Comparison of ENCODE assay signal across 8 cellular contexts in the genomic region with DNA sequence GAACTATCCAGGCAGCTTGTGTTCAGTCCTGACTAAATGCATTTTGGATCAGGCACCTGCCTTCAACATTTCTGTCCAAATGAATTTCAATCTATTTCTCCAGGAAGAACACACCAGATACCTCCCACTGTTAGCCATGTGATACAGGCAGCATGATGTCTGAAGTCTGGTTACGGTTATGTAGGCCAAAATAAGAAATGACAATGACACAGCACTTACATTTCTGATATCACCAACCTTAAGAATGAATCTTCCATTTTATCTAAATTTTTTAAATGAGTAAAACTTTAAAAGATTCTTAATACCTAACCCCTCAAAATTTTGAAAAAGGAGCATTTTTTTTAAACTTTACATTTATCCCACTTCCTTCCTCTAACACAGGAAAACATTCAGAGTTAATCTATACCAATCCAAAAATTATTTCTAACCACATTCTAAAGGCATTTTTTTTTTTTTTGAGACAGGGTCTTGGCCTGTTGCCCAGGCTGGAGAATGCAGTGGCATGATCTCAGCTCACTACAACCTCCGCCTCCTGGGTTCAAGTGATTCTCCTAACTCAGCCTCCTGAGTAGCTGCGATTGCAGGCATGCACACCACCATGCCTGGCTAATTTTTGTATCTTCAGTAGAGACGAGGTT. TPM values are rescaled to one million over a fixed set of nuclear protein-coding genes. Genes with fewer than 3 reads are reported as not detected.
DNase-seq lines count a peak whose midpoint lies in the region; ATAC-seq and TF ChIP-seq lines count a peak whose summit lies in the region.

A gene with protein sequence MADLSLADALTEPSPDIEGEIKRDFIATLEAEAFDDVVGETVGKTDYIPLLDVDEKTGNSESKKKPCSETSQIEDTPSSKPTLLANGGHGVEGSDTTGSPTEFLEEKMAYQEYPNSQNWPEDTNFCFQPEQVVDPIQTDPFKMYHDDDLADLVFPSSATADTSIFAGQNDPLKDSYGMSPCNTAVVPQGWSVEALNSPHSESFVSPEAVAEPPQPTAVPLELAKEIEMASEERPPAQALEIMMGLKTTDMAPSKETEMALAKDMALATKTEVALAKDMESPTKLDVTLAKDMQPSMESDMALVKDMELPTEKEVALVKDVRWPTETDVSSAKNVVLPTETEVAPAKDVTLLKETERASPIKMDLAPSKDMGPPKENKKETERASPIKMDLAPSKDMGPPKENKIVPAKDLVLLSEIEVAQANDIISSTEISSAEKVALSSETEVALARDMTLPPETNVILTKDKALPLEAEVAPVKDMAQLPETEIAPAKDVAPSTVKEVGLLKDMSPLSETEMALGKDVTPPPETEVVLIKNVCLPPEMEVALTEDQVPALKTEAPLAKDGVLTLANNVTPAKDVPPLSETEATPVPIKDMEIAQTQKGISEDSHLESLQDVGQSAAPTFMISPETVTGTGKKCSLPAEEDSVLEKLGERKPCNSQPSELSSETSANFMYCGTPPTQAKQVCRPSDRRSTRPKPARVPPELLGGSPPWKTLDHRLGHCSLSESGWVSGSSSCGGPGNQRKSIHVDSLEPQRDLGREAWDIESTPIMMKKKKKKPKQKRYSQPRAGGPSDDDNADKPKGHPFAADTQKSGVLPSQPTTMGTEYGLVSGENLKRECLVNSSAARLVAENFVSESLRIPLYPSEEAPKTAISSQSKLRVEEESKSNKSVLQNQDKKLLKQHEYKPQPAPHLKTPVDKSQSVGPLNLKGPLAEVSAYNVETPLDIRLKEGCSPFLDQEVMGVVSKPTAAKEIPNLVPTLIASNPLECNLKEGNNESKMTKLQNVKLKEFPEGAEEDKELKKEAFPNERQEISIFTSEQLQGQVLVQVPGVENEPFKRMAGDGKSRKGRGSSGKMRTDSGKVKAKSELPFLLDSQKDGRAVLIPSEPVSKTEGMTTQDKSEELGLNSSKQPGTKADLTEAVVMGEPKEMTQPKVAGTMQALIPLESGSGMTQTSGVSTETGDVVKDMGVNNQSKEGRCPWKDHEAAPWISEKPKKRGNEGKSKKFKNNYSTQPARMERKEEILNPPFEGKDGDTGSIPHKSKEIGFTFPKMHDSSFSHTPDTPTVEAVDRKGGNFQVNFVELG (N-terminal part only) (minus strand): TSS at position 81 of the 638 bp plus-strand sequence. CDS start 17,556 bp downstream, outside the sequence.

- H3K79me2 ChIP-seq in hepatocyte, result peaks cover 80% of the 10 kb centered on the region

- no peaks in the 10 kb centered on the region for H3K9me3 Mint-ChIP-seq in stimulated activated naive B cell treated with anti-CD40 and anti-IgM and Interleukin-4, amounts not matched to agents 10 μg/mL and 1 μg/mL and 100 μg/mL, for 72 hours

- H2AFZ ChIP-seq in hepatocyte, result no peak within 1 kb of the TSS

- H4K20me1 ChIP-seq in hepatocyte (ENCODE audit: insufficient read depth, poor library complexity, severe bottlenecking), result peaks cover 25% of the 10 kb centered on the region

- no peak for TF ChIP-seq POLR2A in adrenal gland (IDR thresholded peaks at IDR 0.05)

- H3K4me2 ChIP-seq in hepatocyte, result peak within 1 kb of the TSS; percentile 52

- no peaks in the 10 kb centered on the region for H3K27me3 ChIP-seq in adrenal gland
- H3K27me3 ChIP-seq in hepatocyte, result no peaks in the 10 kb centered on the region

- intact Hi-C loops in adrenal gland (cut with DNase I), result no loop called here

- peaks cover 28 to 44% of the 10 kb centered on the region in 2 donors for H3K4me1 Mint-ChIP-seq in stimulated activated naive B cell treated with anti-CD40 and anti-IgM and Interleukin-4, amounts not matched to agents 10 μg/mL and 1 μg/mL and 100 μg/mL, for 72 hours

- peaks cover 19 to 48% of the 10 kb centered on the region in 2 donors for H3K4me1 ChIP-seq in adrenal gland (replicated peaks in 1 of 2)
- peaks cover 53% of the 10 kb centered on the region for H3K4me1 ChIP-seq in hepatocyte (ENCODE audit: insufficient read depth)

- no peaks in the 10 kb centered on the region for H3K9me3 ChIP-seq in adrenal gland (replicated peaks in 1 of 3)
- H3K9me3 ChIP-seq in hepatocyte (ENCODE audit: low read depth), result no peaks in the 10 kb centered on the region

- peak within 1 kb of the TSS; percentile 42 for H3K27ac Mint-ChIP-seq in stimulated activated naive B cell treated with anti-CD40 and anti-IgM and Interleukin-4, amounts not matched to agents 10 μg/mL and 1 μg/mL and 100 μg/mL, for 72 hours

- peak within 1 kb of the TSS in 1 of 2 donors; percentile 17 for H3K4me3 Mint-ChIP-seq in stimulated activated naive B cell treated with anti-CD40 and anti-IgM and Interleukin-4, amounts not matched to agents 10 μg/mL and 1 μg/mL and 100 μg/mL, for 72 hours

- TF ChIP-seq CTCF in adrenal gland (IDR thresholded peaks at IDR 0.05) (no peak), hepatocyte (IDR thresholded peaks at IDR 0.05; ENCODE audit: poor library complexity) (no peak)

- H3K27me3 Mint-ChIP-seq in stimulated activated naive B cell treated with anti-CD40 and anti-IgM and Interleukin-4, amounts not matched to agents 10 μg/mL and 1 μg/mL and 100 μg/mL, for 72 hours, result no peaks in the 10 kb centered on the region

- peaks cover 5 to 8% of the 10 kb centered on the region in 2 donors for H3K36me3 Mint-ChIP-seq in stimulated activated naive B cell treated with anti-CD40 and anti-IgM and Interleukin-4, amounts not matched to agents 10 μg/mL and 1 μg/mL and 100 μg/mL, for 72 hours

- 64 to 78% (median 70%) methylated on average over 4 of the region's 4 CpGs for WGBS in adrenal gland, 4 donors
- WGBS in hepatocyte (ENCODE audit: low lambda C conversion rate, missing lambda C conversion rate), result 71% methylated on average over 4 of the region's 4 CpGs

- DNase-seq in DMS53 (lab: John Stamatoyannopoulos, UW) (peak; percentile 2), DMS53 treated with DMSO at 0.1 percent for 48 hours (lab: John Stamatoyannopoulos, UW; ENCODE audit: unreplicated experiment) (no peak), adrenal gland (no peak), hepatocyte (ENCODE audit: low spot score) (no peak), NCI-H2081 treated with DMSO at 0.1 percent for 48 hours (lab: John Stamatoyannopoulos, UW) (no peak), NCI-H2227 treated with DMSO at 0.1 percent for 48 hours (lab: John Stamatoyannopoulos, UW) (no peak)
- no peak for DNase-seq in stimulated activated naive B cell treated with anti-CD40 and anti-IgM and Interleukin-4, amounts not matched to agents 10 μg/mL and 1 μg/mL and 100 μg/mL, for 72 hours

- H3K27ac ChIP-seq in adrenal gland (peak within 1 kb of the TSS in 3 of 5 donors; percentile 8 to 22 (median 12)), hepatocyte (peak within 1 kb of the TSS; percentile 49)

- H3K36me3 ChIP-seq in adrenal gland (replicated peaks in 1 of 2) (no peaks in the 10 kb centered on the region), hepatocyte (replicated peaks; ENCODE audit: insufficient read depth, low read depth) (no peaks in the 10 kb centered on the region)

- H3K9me2 ChIP-seq in hepatocyte (replicated peaks; ENCODE audit: insufficient read depth), result no peaks in the 10 kb centered on the region

- no peak for ATAC-seq in stimulated activated naive B cell treated with anti-CD40 and anti-IgM and Interleukin-4, amounts not matched to agents 10 μg/mL and 1 μg/mL and 100 μg/mL, for 72 hours (replicated peaks)
- no peak for ATAC-seq in HG03571 (IDR thresholded peaks at IDR 0.05; ENCODE audit: unreplicated experiment)

- H3K4me3 ChIP-seq in adrenal gland (no peak within 1 kb of the TSS), hepatocyte (no peak within 1 kb of the TSS)

RNA-seq across cellular contexts. Expression of the gene that starts here (rescaled TPM):
- total RNA-seq in adrenal gland (100 to 1,000 TPM in 4 of 8 donors, 10 to 100 TPM in 4; 54.3 to 152 (median 101) TPM), hepatocyte (64.7 and 85.5 TPM in 2 replicates)
- polyA plus RNA-seq in adrenal gland (10 to 100 TPM; 49.2 to 65.1 (median 52.6) TPM), hepatocyte (91.1 and 91.3 TPM in 2 replicates)
